In genomic region chr7:130492519-130493274, GRCh38 we compare ENCODE assay signal across 8 cellular contexts. TPM values are rescaled to one million over a fixed set of nuclear protein-coding genes. Genes with fewer than 3 reads are reported as not detected.
DNase-seq lines count a peak whose midpoint lies in the region; ATAC-seq, FAIRE-seq and TF ChIP-seq lines count a peak whose summit lies in the region.

No MANE protein-coding gene starts in this region.

- no peak overlapping the region for H3K27ac Mint-ChIP-seq in CD8-positive, alpha-beta T cell
- peak overlapping the region; percentile 6 for H3K27ac Mint-ChIP-seq in endodermal cell

- H3K9me3 ChIP-seq in CD8-positive, alpha-beta T cell (ENCODE audit: low read length) = no peaks in the 10 kb centered on the region
- H3K9me3 ChIP-seq in endodermal cell (ENCODE audit: control insufficient read depth, low read length) = no peaks in the 10 kb centered on the region
- H3K9me3 ChIP-seq in pancreas = no peaks in the 10 kb centered on the region

- no peak for ATAC-seq in CD8-positive, alpha-beta T cell
- ATAC-seq in pancreas = peak in 1 of 4 donors; percentile 2
- ATAC-seq in HG03378 (IDR thresholded peaks at IDR 0.05; ENCODE audit: unreplicated experiment) = no peak

- peak overlapping the region; percentile 43 for H3K4me3 ChIP-seq in CD8-positive, alpha-beta T cell (ENCODE audit: low read depth, low read length)
- peak overlapping the region; percentile 78 for H3K4me3 ChIP-seq in endodermal cell (ENCODE audit: low read length)
- peak overlapping the region in 3 of 4 donors; percentile 18 to 48 (median 40) for H3K4me3 ChIP-seq in pancreas

- peak in 1 of 7 experiments; percentile 10 for DNase-seq in CD8-positive, alpha-beta T cell
- peak; percentile 25 for DNase-seq in LHCN-M2 (ENCODE audit: low read depth)
- DNase-seq in endodermal cell = peak; percentile 59
- DNase-seq in pancreas = no peak
- no peak for DNase-seq in HEK293T (ENCODE audit: extremely low spot score)
- no peak for DNase-seq in KG1 (lab: John Stamatoyannopoulos, UW)
- no peak for DNase-seq in H4 (ENCODE audit: low spot score)

- H3K27me3 ChIP-seq in CD8-positive, alpha-beta T cell (ENCODE audit: insufficient read depth, low read length) = no peaks in the 10 kb centered on the region
- H3K27me3 ChIP-seq in endodermal cell (ENCODE audit: control insufficient read depth, insufficient read depth, low read length, poor library complexity, severe bottlenecking) = peaks cover 17% of the 10 kb centered on the region
- no peaks in the 10 kb centered on the region for H3K27me3 ChIP-seq in pancreas

- H3K36me3 Mint-ChIP-seq in CD8-positive, alpha-beta T cell = peaks cover 9% of the 10 kb centered on the region
- H3K36me3 Mint-ChIP-seq in endodermal cell (ENCODE audit: low read depth) = peaks cover 42% of the 10 kb centered on the region

- no peaks in the 10 kb centered on the region for H3K36me3 ChIP-seq in CD8-positive, alpha-beta T cell (ENCODE audit: insufficient read depth, low read length)
- H3K36me3 ChIP-seq in endodermal cell (ENCODE audit: control insufficient read depth, insufficient read depth, low read length) (peaks cover 19% of the 10 kb centered on the region), pancreas (no peaks in the 10 kb centered on the region)

- H3K9me3 Mint-ChIP-seq in CD8-positive, alpha-beta T cell = no peaks in the 10 kb centered on the region
- H3K9me3 Mint-ChIP-seq in endodermal cell = peaks cover 19% of the 10 kb centered on the region

- no peak for TF ChIP-seq CTCF in CD8-positive, alpha-beta T cell (IDR thresholded peaks at IDR 0.05)
- no peak for TF ChIP-seq CTCF in endodermal cell (conservative IDR thresholded peaks at IDR 0.05)
- TF ChIP-seq CTCF in pancreas (IDR thresholded peaks at IDR 0.05) = no peak

- no peak for FAIRE-seq in pancreas (lab: Jason Lieb, UNC)

- H3K9ac ChIP-seq in endodermal cell (ENCODE audit: extremely low read depth, low read length, poor library complexity, severe bottlenecking) = peak overlapping the region; percentile 32

- CTCF ChIA-PET in CD8-positive, alpha-beta T cell (lab: Charles Lee) = no interaction called here
- CTCF ChIA-PET in HEK293T (lab: Yijun Ruan, JAX) = no interaction called here

- no peak overlapping the region for H3K27ac ChIP-seq in CD8-positive, alpha-beta T cell (ENCODE audit: low read depth, low read length)
- no peak overlapping the region for H3K27ac ChIP-seq in endodermal cell (ENCODE audit: low read depth, low read length)
- no peak overlapping the region for H3K27ac ChIP-seq in pancreas

- intact Hi-C loops in CD8-positive, alpha-beta T cell (cut with DNase I, micrococcal nuclease) = loop anchor here (5.0 to 10.0 kb wide), 3 partner anchors 242 to 420 kb away; partner anchors contain the start of genes KLHDC10 (in 2 of the 2) and KLF14 (in 1 of the 2)
- intact Hi-C loops in pancreas (cut with DNase I) = no loop called here

- H3K4me1 ChIP-seq in CD8-positive, alpha-beta T cell (ENCODE audit: insufficient read depth, low read length) = no peaks in the 10 kb centered on the region
- H3K4me1 ChIP-seq in endodermal cell (ENCODE audit: control insufficient read depth, insufficient read depth, low read length) (peaks cover 10% of the 10 kb centered on the region), pancreas (peaks cover 4 to 39% (median 12%) of the 10 kb centered on the region in 3 donors)

- H3K4me1 Mint-ChIP-seq in CD8-positive, alpha-beta T cell (ENCODE audit: low read depth) = peaks cover 21% of the 10 kb centered on the region
- H3K4me1 Mint-ChIP-seq in endodermal cell = peaks cover 43% of the 10 kb centered on the region

- peak overlapping the region; percentile 80 for H3K4me3 Mint-ChIP-seq in CD8-positive, alpha-beta T cell
- H3K4me3 Mint-ChIP-seq in endodermal cell = peak overlapping the region; percentile 59

- POLR2A ChIA-PET in CD8-positive, alpha-beta T cell (lab: Charles Lee) = no interaction called here
- POLR2A ChIA-PET in HEK293T (lab: Yijun Ruan, JAX) = no interaction called here

- H3K27me3 Mint-ChIP-seq in CD8-positive, alpha-beta T cell (ENCODE audit: low read depth) = peaks cover 6% of the 10 kb centered on the region
- peaks cover 38% of the 10 kb centered on the region for H3K27me3 Mint-ChIP-seq in endodermal cell (ENCODE audit: insufficient read depth)

- WGBS in endodermal cell (ENCODE audit: insufficient coverage in 1 of 2, insufficient read length in 1 of 2), 2 experiments = 52 to 63% methylated on average over 45 to 51 of the region's 51 CpGs
- 54 to 63% methylated on average over 51 of the region's 51 CpGs for WGBS in pancreas, 2 donors

TF ChIP-seq in HEK293T, 16 proteins besides CTCF, POLR2A, EP300 and RAD21:
- TF ChIP-seq FOXM1 (IDR thresholded peaks at IDR 0.05; ENCODE audit: borderline replicate concordance) = no peak
- TF ChIP-seq ARNT (IDR thresholded peaks at IDR 0.05) = no peak
- no peak for TF ChIP-seq BHLHE40 (IDR thresholded peaks at IDR 0.05; ENCODE audit: borderline replicate concordance)
- no peak for TF ChIP-seq LEF1 (IDR thresholded peaks at IDR 0.05; ENCODE audit: borderline replicate concordance)
- no peak for TF ChIP-seq SUZ12 (IDR thresholded peaks at IDR 0.05)
- TF ChIP-seq CTBP1 (IDR thresholded peaks at IDR 0.05; ENCODE audit: borderline replicate concordance) = no peak
- TF ChIP-seq NFRKB (IDR thresholded peaks at IDR 0.05) = no peak
- no peak for TF ChIP-seq SP1 (IDR thresholded peaks at IDR 0.05)
- no peak for TF ChIP-seq TARDBP (IDR thresholded peaks at IDR 0.05)
- no peak for TF ChIP-seq L3MBTL2 (conservative IDR thresholded peaks at IDR 0.05)
- TF ChIP-seq HDGF (IDR thresholded peaks at IDR 0.05; ENCODE audit: borderline replicate concordance) = no peak
- TF ChIP-seq FOXA1 (IDR thresholded peaks at IDR 0.05) = no peak
- TF ChIP-seq FOXK2 (IDR thresholded peaks at IDR 0.05) = no peak
- TF ChIP-seq ELF4 (IDR thresholded peaks at IDR 0.05) = no peak
- TF ChIP-seq PKNOX1 (IDR thresholded peaks at IDR 0.05) = no peak
- TF ChIP-seq ZNF384 (IDR thresholded peaks at IDR 0.05) = no peak

RNA-seq across cellular contexts. Expression of gene MEST, which starts 0.8 kb away (rescaled TPM):
- 1 to 10 TPM; 3.7 to 5.9 TPM for total RNA-seq in CD8-positive, alpha-beta T cell
- total RNA-seq in LHCN-M2 (2014; rRNA removed) = 197 and 202 TPM in 2 replicates
- polyA plus RNA-seq in LHCN-M2 (2012) = 289 TPM
- 100 to 1,000 TPM; 121 to 149 TPM for total RNA-seq in endodermal cell
- 356 TPM for polyA plus RNA-seq in endodermal cell (2013, experiment 1 of 2)
- polyA plus RNA-seq in endodermal cell (2013, experiment 2 of 2) = 306 TPM
- 10 to 100 TPM; 23.5 to 56.4 (median 33.0) TPM for total RNA-seq in pancreas
- 10 to 100 TPM; 17.0 to 21.2 TPM for polyA plus RNA-seq in pancreas
- total RNA-seq in H4 (2014; rRNA removed; shearing (Covaris generic)) = 0.06 TPM in 1 of 2 replicates, not detected in the other

RNA-seq across cellular contexts. Expression of gene CEP41, which starts 51.9 kb away (rescaled TPM):
- 1 to 10 TPM; 4.8 to 5.5 TPM for total RNA-seq in CD8-positive, alpha-beta T cell
- total RNA-seq in LHCN-M2 (2014; rRNA removed) (33.3 and 34.8 TPM in 2 replicates), endodermal cell (10 to 100 TPM; 11.4 to 13.0 TPM), pancreas (10 to 100 TPM in 1 of 6 donors, 1 to 10 TPM in 5; 3.5 to 10.3 (median 4.5) TPM)
- 23.8 TPM for polyA plus RNA-seq in LHCN-M2 (2012)
- polyA plus RNA-seq in endodermal cell (2013, experiment 1 of 2) = 31.3 TPM
- 31.1 TPM for polyA plus RNA-seq in endodermal cell (2013, experiment 2 of 2)
- polyA plus RNA-seq in pancreas = 1 to 10 TPM; 1.8 to 4.9 TPM
- total RNA-seq in H4 (2014; rRNA removed; shearing (Covaris generic)) = 17.7 and 36.0 TPM in 2 replicates

Comparison
In these comparisons a context has a peak if more than half of its experiments do, and no peak if none do; other contexts are left out.
1. DNase-seq: peak in LHCN-M2 (single experiment) and endodermal cell (single experiment); none in pancreas (0 of 6), HEK293T (single experiment), KG1 (single experiment) and H4 (single experiment).
2. intact Hi-C loops: an anchor here in CD8-positive, alpha-beta T cell (5.0 to 10.0 kb wide); none called in pancreas.
3. Peak in every context shown above with its lines, with median percentiles within 50 percentile points of each other: H3K4me3 ChIP-seq.